In genomic region chr15:44308415-44308814, GRCh38 we compare ENCODE assay signal across 9 cellular contexts. TPM values are rescaled to one million over a fixed set of nuclear protein-coding genes. Genes with fewer than 3 reads are reported as not detected.
DNase-seq lines count a peak whose midpoint lies in the region; ATAC-seq and TF ChIP-seq lines count a peak whose summit lies in the region.
"Had no signal": no experiment of that assay in that cellular context is flagged by ENCODE, and none has a peak within 500 bp of the region (broad histone marks: within the 10 kb centered on the region; RNA-seq: fewer than 3 reads in every experiment).

No MANE protein-coding gene starts in this region.

- DNase-seq in activated CD8-positive, alpha-beta memory T cell treated with anti-CD3 and anti-CD28 coated beads, Interleukin-2, amount 10 ng/mL, durations not matched to agents 7 days and 5 days = peak; percentile 48
- DNase-seq in posterior cingulate gyrus (no peak), brain microvascular endothelial cell (no peak), NCI-H1417 treated with DMSO at 0.1 percent for 48 hours (lab: John Stamatoyannopoulos, UW) (no peak)
- no peak for DNase-seq in NK-92 treated with Interleukin-12 subunit alpha and Interleukin-12 subunit beta, amount 100 ng/mL, for 24 hours (lab: John Stamatoyannopoulos, UW)
- DNase-seq: KG1 had no signal

- peaks cover 20% of the 10 kb centered on the region for H3K36me3 Mint-ChIP-seq in activated CD8-positive, alpha-beta memory T cell treated with anti-CD3 and anti-CD28 coated beads, Interleukin-2, amount 10 ng/mL, durations not matched to agents 7 days and 5 days

- ATAC-seq in GM18498 (IDR thresholded peaks at IDR 0.05; ENCODE audit: unreplicated experiment) = peak; percentile 88
- peak; percentile 75 for ATAC-seq in GM19467 (IDR thresholded peaks at IDR 0.05; ENCODE audit: unreplicated experiment)
- peak; percentile 82 for ATAC-seq in HG03108 (IDR thresholded peaks at IDR 0.05; ENCODE audit: unreplicated experiment)
- peak; percentile 86 for ATAC-seq in activated CD8-positive, alpha-beta memory T cell treated with anti-CD3 and anti-CD28 coated beads, Interleukin-2, amount 10 ng/mL, durations not matched to agents 7 days and 5 days

- H3K27me3 ChIP-seq in brain microvascular endothelial cell (replicated peaks) = no peaks in the 10 kb centered on the region

- H3K36me3 ChIP-seq in brain microvascular endothelial cell (replicated peaks) = no peaks in the 10 kb centered on the region

- no peak overlapping the region for H3K4me3 ChIP-seq in brain microvascular endothelial cell (ENCODE audit: low read depth, low read length)

- H3K9me3 Mint-ChIP-seq in activated CD8-positive, alpha-beta memory T cell treated with anti-CD3 and anti-CD28 coated beads, Interleukin-2, amount 10 ng/mL, durations not matched to agents 7 days and 5 days (ENCODE audit: low read depth) = no peaks in the 10 kb centered on the region

- H3K4me3 Mint-ChIP-seq in activated CD8-positive, alpha-beta memory T cell treated with anti-CD3 and anti-CD28 coated beads, Interleukin-2, amount 10 ng/mL, durations not matched to agents 7 days and 5 days = peak overlapping the region; percentile 12

- CTCF ChIA-PET in activated CD8-positive, alpha-beta memory T cell treated with anti-CD3 and anti-CD28 coated beads, Interleukin-2, amount 10 ng/mL, durations not matched to agents 7 days and 5 days (lab: Charles Lee) = interaction anchor here (1.1 to 2.0 kb wide), 3 partner anchors 8 to 159 kb away, joined by 3 to 10 read pairs (median 4); partner anchors contain the start of gene GOLM2

- TF ChIP-seq CTCF in brain microvascular endothelial cell (IDR thresholded peaks at IDR 0.05; ENCODE audit: low read depth, low read length, missing control alignments) = no peak

- peak overlapping the region; percentile 87 for H3K27ac Mint-ChIP-seq in activated CD8-positive, alpha-beta memory T cell treated with anti-CD3 and anti-CD28 coated beads, Interleukin-2, amount 10 ng/mL, durations not matched to agents 7 days and 5 days

- no peaks in the 10 kb centered on the region for H3K27me3 Mint-ChIP-seq in activated CD8-positive, alpha-beta memory T cell treated with anti-CD3 and anti-CD28 coated beads, Interleukin-2, amount 10 ng/mL, durations not matched to agents 7 days and 5 days

- intact Hi-C loops in posterior cingulate gyrus (cut with DNase I) = no loop called here

- in situ Hi-C loops in brain microvascular endothelial cell (cut with HindIII; ENCODE audit: low pct_ligation_motif_present, low sequenced_read_pairs) = no loop called here

- no peak overlapping the region for H3K27ac ChIP-seq in brain microvascular endothelial cell

- H3K4me1 Mint-ChIP-seq in activated CD8-positive, alpha-beta memory T cell treated with anti-CD3 and anti-CD28 coated beads, Interleukin-2, amount 10 ng/mL, durations not matched to agents 7 days and 5 days = peaks cover 30% of the 10 kb centered on the region

RNA-seq across cellular contexts. Expression of gene GOLM2, which starts 19.9 kb away (rescaled TPM):
- total RNA-seq in activated CD8-positive, alpha-beta memory T cell treated with anti-CD3 and anti-CD28 coated beads, Interleukin-2, amount 10 ng/mL, durations not matched to agents 7 days and 5 days = 10 to 100 TPM; 43.8 to 50.5 TPM
